In genomic region chr1:99936071-99936470, GRCh38 we compare ENCODE assay signal across 35 cellular contexts. TPM values are rescaled to one million over a fixed set of nuclear protein-coding genes. Genes with fewer than 3 reads are reported as not detected.
DNase-seq lines count a peak whose midpoint lies in the region; ATAC-seq, FAIRE-seq and TF ChIP-seq lines count a peak whose summit lies in the region.
"Had no signal": no experiment of that assay in that cellular context is flagged by ENCODE, and none has a peak within 500 bp of the region (broad histone marks: within the 10 kb centered on the region; RNA-seq: fewer than 3 reads in every experiment).

No MANE protein-coding gene starts in this region.

- H2AK5ac ChIP-seq in H1 (ENCODE audit: low read depth, low read length) (no peak overlapping the region), neuronal stem cell (ENCODE audit: low read depth, low read length) (no peak overlapping the region), trophoblast cell (ENCODE audit: low read length) (no peak overlapping the region)

- H4K20me1 ChIP-seq in H1 (replicated peaks in 1 of 2; ENCODE audit: control insufficient read depth in 1 of 2, insufficient read depth in 2 of 2, low read length in 2 of 2): no peaks in the 10 kb centered on the region
- H4K20me1 ChIP-seq: BLaER1; BLaER1 treated with 17β-estradiol and CSF1 and Interleukin-3, amounts not matched to agents 10 nM and 100 nM had no signal

- no peak overlapping the region for H3K4me3 ChIP-seq in bronchial epithelial cell (ENCODE audit: low read depth, low read length)
- no peak overlapping the region for H3K4me3 ChIP-seq in H1 (ENCODE audit: extremely low read depth in 1 of 4, insufficient read depth in 2 of 4, low read depth in 3 of 4, low read length in 4 of 4)
- H3K4me3 ChIP-seq in neuronal stem cell (ENCODE audit: low read length in 2 of 2): no peak overlapping the region
- H3K4me3 ChIP-seq in trophoblast cell (ENCODE audit: low read depth, low read length): no peak overlapping the region
- H3K4me3 ChIP-seq: A549; BLaER1; BLaER1 treated with 17β-estradiol and CSF1 and Interleukin-3, amounts not matched to agents 10 nM and 100 nM had no signal

- no peaks in the 10 kb centered on the region for H3K79me1 ChIP-seq in H1 (ENCODE audit: low read depth, low read length)
- no peaks in the 10 kb centered on the region for H3K79me1 ChIP-seq in neuronal stem cell (ENCODE audit: low read depth, low read length)
- H3K79me1 ChIP-seq in trophoblast cell (ENCODE audit: low read length): no peaks in the 10 kb centered on the region

- POLR2A ChIA-PET in H1 (lab: Charles Lee; ENCODE audit: partially characterized antibody): no interaction called here

- TF ChIP-seq CTCF in bronchial epithelial cell (IDR thresholded peaks at IDR 0.05; ENCODE audit: insufficient read depth, low read length, severe bottlenecking): no peak
- TF ChIP-seq CTCF in H1 (IDR thresholded peaks at IDR 0.05; ENCODE audit: control extremely low read depth in 1 of 3, insufficient read depth in 1 of 3, low read depth in 1 of 3, low read length in 3 of 3): no peak

- peak overlapping the region; percentile 76; the same call in 1 of the 2 replicates for H2AFZ ChIP-seq in H1 (ENCODE audit: low read length)
- no peak overlapping the region for H2AFZ ChIP-seq in neuronal stem cell (ENCODE audit: low read length)
- H2AFZ ChIP-seq in trophoblast cell (ENCODE audit: insufficient read depth, low read length, poor library complexity): no peak overlapping the region

- FAIRE-seq in bronchial epithelial cell (lab: Jason Lieb, UNC): peak; percentile 18
- FAIRE-seq in H1 (lab: Jason Lieb, UNC): no peak
- no peak for FAIRE-seq in GM12891 (lab: Jason Lieb, UNC)
- FAIRE-seq: A204.1, A549, D721Med had no signal

- CTCF ChIA-PET in H1 (lab: Charles Lee; ENCODE audit: partially characterized antibody): no interaction called here

- H3K4me1 ChIP-seq in H1 (replicated peaks in 1 of 4; ENCODE audit: control insufficient read depth in 3 of 4, insufficient read depth in 4 of 4, low read length in 3 of 4) (no peaks in the 10 kb centered on the region), neuronal stem cell (ENCODE audit: control insufficient read depth in 2 of 2, insufficient read depth in 1 of 2, low read depth in 1 of 2, low read length in 2 of 2) (no peaks in the 10 kb centered on the region), trophoblast cell (ENCODE audit: control insufficient read depth in 1 of 2, insufficient read depth in 2 of 2, low read length in 2 of 2) (no peaks in the 10 kb centered on the region)
- H3K4me1 ChIP-seq: A549; BE2C; BLaER1; BLaER1 treated with 17β-estradiol and CSF1 and Interleukin-3, amounts not matched to agents 10 nM and 100 nM; Caco-2 had no signal

- H3K79me2 ChIP-seq in H1 (ENCODE audit: control insufficient read depth in 1 of 2, insufficient read depth in 2 of 2, low read length in 2 of 2) (no peaks in the 10 kb centered on the region), trophoblast cell (ENCODE audit: control insufficient read depth, insufficient read depth, low read length, poor library complexity) (no peaks in the 10 kb centered on the region)

- H4K5ac ChIP-seq in H1 (ENCODE audit: insufficient read length, low read depth, low read length): no peak overlapping the region

- H3K23me2 ChIP-seq in H1 (ENCODE audit: low read depth, low read length): no peaks in the 10 kb centered on the region

- 96% methylated on average over 3 of the region's 3 CpGs; no CpG with 5 or more reads in 1 of the 2 experiments for WGBS in H1 (ENCODE audit: extremely low coverage in 1 of 2, insufficient coverage in 1 of 2, insufficient read length in 1 of 2, insufficient replicate concordance in 2 of 2, low coverage in 1 of 2, low lambda C conversion rate in 2 of 2, missing lambda C conversion rate in 1 of 2), 2 experiments
- WGBS in neuronal stem cell (ENCODE audit: extremely low coverage in 2 of 2, insufficient read length in 2 of 2, insufficient replicate concordance in 1 of 2), 2 donors: no CpG with 5 or more reads among the region's 3 CpGs
- no CpG with 5 or more reads among the region's 3 CpGs for WGBS in trophoblast cell (ENCODE audit: extremely low coverage, insufficient coverage, insufficient read length)

- H3K36me3 ChIP-seq in bronchial epithelial cell (ENCODE audit: control insufficient read depth, insufficient read depth, low read length) (no peaks in the 10 kb centered on the region), H1 (ENCODE audit: control insufficient read depth in 2 of 4, insufficient read depth in 4 of 4, low read length in 3 of 4) (no peaks in the 10 kb centered on the region), neuronal stem cell (replicated peaks in 1 of 2; ENCODE audit: control insufficient read depth in 2 of 2, insufficient read depth in 2 of 2, low read length in 2 of 2) (no peaks in the 10 kb centered on the region), trophoblast cell (ENCODE audit: control insufficient read depth in 1 of 2, insufficient read depth in 2 of 2, low read length in 2 of 2) (no peaks in the 10 kb centered on the region)
- H3K36me3 ChIP-seq: BE2C; BLaER1; BLaER1 treated with 17β-estradiol and CSF1 and Interleukin-3, amounts not matched to agents 10 nM and 100 nM had no signal

- H4K91ac ChIP-seq in H1 (replicated peaks; ENCODE audit: insufficient read length, low read length): no peak overlapping the region
- no peak overlapping the region for H4K91ac ChIP-seq in neuronal stem cell (ENCODE audit: low read depth, low read length, poor library complexity)
- H4K91ac ChIP-seq in trophoblast cell (ENCODE audit: low read depth, low read length): no peak overlapping the region

- H2BK20ac ChIP-seq in H1 (ENCODE audit: low read length): no peak overlapping the region

- no peak overlapping the region for H3K4ac ChIP-seq in H1 (replicated peaks; ENCODE audit: insufficient read length, low read depth, low read length)
- H3K4ac ChIP-seq in neuronal stem cell (ENCODE audit: low read length): no peak overlapping the region
- H3K4ac ChIP-seq in trophoblast cell (ENCODE audit: low read depth, low read length): no peak overlapping the region

- H3K4me2 ChIP-seq in H1 (ENCODE audit: insufficient read depth in 1 of 2, low read depth in 2 of 2, low read length in 2 of 2): no peak overlapping the region
- no peak overlapping the region for H3K4me2 ChIP-seq in neuronal stem cell (ENCODE audit: insufficient read depth, low read length, poor library complexity, severe bottlenecking)
- no peak overlapping the region for H3K4me2 ChIP-seq in trophoblast cell (ENCODE audit: low read length)
- H3K4me2 ChIP-seq: A549; BLaER1; BLaER1 treated with 17β-estradiol and CSF1 and Interleukin-3, amounts not matched to agents 10 nM and 100 nM had no signal

- H3K14ac ChIP-seq in H1 (ENCODE audit: insufficient read length) (no peak overlapping the region), neuronal stem cell (ENCODE audit: low read length) (no peak overlapping the region), trophoblast cell (ENCODE audit: low read length) (no peak overlapping the region)

- no peak for TF ChIP-seq EP300 in H1 (IDR thresholded peaks at IDR 0.05; ENCODE audit: borderline replicate concordance in 1 of 2, low read depth in 2 of 2, low read length in 2 of 2)

- no peak overlapping the region for H2BK15ac ChIP-seq in H1 (ENCODE audit: low read length)
- no peak overlapping the region for H2BK15ac ChIP-seq in neuronal stem cell (ENCODE audit: low read length)

- H3K18ac ChIP-seq in H1 (ENCODE audit: extremely low read depth, low read length): no peak overlapping the region
- H3K18ac ChIP-seq in neuronal stem cell (ENCODE audit: low read length): peak overlapping the region; percentile 62
- H3K18ac ChIP-seq in trophoblast cell (ENCODE audit: low read length): no peak overlapping the region

- H4K12ac ChIP-seq in trophoblast cell (ENCODE audit: low read depth, low read length): no peak overlapping the region

- H4K8ac ChIP-seq in H1 (ENCODE audit: extremely low read depth, insufficient read depth, low read length) (no peak overlapping the region), neuronal stem cell (ENCODE audit: low read depth, low read length) (no peak overlapping the region), trophoblast cell (ENCODE audit: low read depth, low read length) (no peak overlapping the region)

- TF ChIP-seq POLR2A in H1 (IDR thresholded peaks at IDR 0.05; ENCODE audit: control extremely low read depth in 1 of 2, low read depth in 2 of 2, low read length in 2 of 2) (no peak), GM12891 (IDR thresholded peaks at IDR 0.05; ENCODE audit: low read depth, low read length) (no peak)

- H3K9ac ChIP-seq in H1 (replicated peaks in 1 of 4; ENCODE audit: extremely low read depth in 1 of 4, low read depth in 3 of 4, low read length in 3 of 4) (no peak overlapping the region), neuronal stem cell (ENCODE audit: low read depth, low read length, poor library complexity) (peak overlapping the region; percentile 38), trophoblast cell (ENCODE audit: low read length) (no peak overlapping the region)
- H3K9ac ChIP-seq: BLaER1; BLaER1 treated with 17β-estradiol and CSF1 and Interleukin-3, amounts not matched to agents 10 nM and 100 nM had no signal

- no peak for DNase-seq in bronchial epithelial cell (ENCODE audit: low read depth)
- no peak for DNase-seq in H1 (ENCODE audit: low read depth in 1 of 2, low spot score in 2 of 2)
- DNase-seq in neuronal stem cell (ENCODE audit: low spot score): no peak
- peak; percentile 67 to 72 for DNase-seq in trophoblast cell
- no peak for DNase-seq in GM12891 (ENCODE audit: insufficient read length, low spot score)
- DNase-seq in effector CD4-positive, alpha-beta T cell: no peak
- no peak for DNase-seq in HK-2 (ENCODE audit: unreplicated experiment)
- DNase-seq: 8988T; ACHN; AML-193; BE2C; C1 segment of cervical spinal cord; Caco-2; Calu3; CD4-positive, alpha-beta memory T cell; CD4-positive, alpha-beta T cell; CD4-positive, CD25-positive, alpha-beta regulatory T cell; CD8-positive, alpha-beta memory T cell; CD8-positive, alpha-beta T cell; COR-L47; DMS 273 treated with DMSO at 0.1 percent for 48 hours; DMS153; DMS53; DMS79; DMS79 treated with DMSO at 0.1 percent for 48 hours; DND-41; EL had no signal

- H2BK120ac ChIP-seq in H1 (replicated peaks; ENCODE audit: low read depth, low read length): no peak overlapping the region
- no peak overlapping the region for H2BK120ac ChIP-seq in neuronal stem cell (ENCODE audit: low read depth, low read length)
- no peak overlapping the region for H2BK120ac ChIP-seq in trophoblast cell (ENCODE audit: insufficient read depth, low read length, poor library complexity)

- ATAC-seq in GM18907 (IDR thresholded peaks at IDR 0.05; ENCODE audit: unreplicated experiment): no peak
- ATAC-seq: A549; CD8-positive, alpha-beta T cell had no signal

- H2BK5ac ChIP-seq in H1 (ENCODE audit: low read depth, low read length) (no peak overlapping the region), neuronal stem cell (ENCODE audit: low read length) (no peak overlapping the region), trophoblast cell (ENCODE audit: low read depth, low read length, poor library complexity) (no peak overlapping the region)

- H3K23ac ChIP-seq in H1 (ENCODE audit: insufficient read length) (no peak overlapping the region), neuronal stem cell (ENCODE audit: low read depth, low read length, poor library complexity) (no peak overlapping the region), trophoblast cell (ENCODE audit: low read length) (no peak overlapping the region)

- H3K27ac ChIP-seq in H1 (ENCODE audit: low read depth, low read length) (no peak overlapping the region), neuronal stem cell (replicated peaks; ENCODE audit: low read length) (no peak overlapping the region), trophoblast cell (ENCODE audit: low read depth, low read length) (no peak overlapping the region)
- H3K27ac ChIP-seq: 22Rv1; A549; BLaER1; BLaER1 treated with 17β-estradiol and CSF1 and Interleukin-3, amounts not matched to agents 10 nM and 100 nM; C4-2B had no signal

- no peak for TF ChIP-seq RAD21 in H1 (IDR thresholded peaks at IDR 0.05 in 1 of 2, conservative IDR thresholded peaks at IDR 0.05 in 1 of 2; ENCODE audit: low read depth in 2 of 2, low read length in 2 of 2)

- H3K9me3 ChIP-seq in H1 (ENCODE audit: insufficient read depth in 2 of 2, low read depth in 1 of 2, low read length in 1 of 2) (no peaks in the 10 kb centered on the region), neuronal stem cell (replicated peaks in 1 of 2; ENCODE audit: control insufficient read depth in 2 of 2, insufficient read depth in 1 of 2, low read depth in 1 of 2, low read length in 2 of 2) (no peaks in the 10 kb centered on the region), trophoblast cell (ENCODE audit: insufficient read depth, low read depth, low read length) (no peaks in the 10 kb centered on the region)
- H3K9me3 ChIP-seq: A549, BE2C, Caco-2 had no signal

- H2BK12ac ChIP-seq in H1 (ENCODE audit: low read depth, low read length): no peak overlapping the region
- H2BK12ac ChIP-seq in neuronal stem cell (ENCODE audit: low read length): no peak overlapping the region
- H2BK12ac ChIP-seq in trophoblast cell (ENCODE audit: low read length): no peak overlapping the region

- H3K27me3 ChIP-seq in bronchial epithelial cell (ENCODE audit: control insufficient read depth, insufficient read depth, low read length) (no peaks in the 10 kb centered on the region), H1 (replicated peaks in 1 of 4; ENCODE audit: control insufficient read depth in 3 of 4, extremely low read depth in 1 of 4, insufficient read depth in 3 of 4, low read length in 3 of 4) (no peaks in the 10 kb centered on the region), neuronal stem cell (ENCODE audit: control insufficient read depth in 3 of 3, insufficient read depth in 3 of 3, low read depth in 1 of 3, low read length in 3 of 3) (no peaks in the 10 kb centered on the region), trophoblast cell (ENCODE audit: insufficient read depth, low read length) (no peaks in the 10 kb centered on the region)
- H3K27me3 ChIP-seq: BE2C; BLaER1; BLaER1 treated with 17β-estradiol and CSF1 and Interleukin-3, amounts not matched to agents 10 nM and 100 nM had no signal

- H3K56ac ChIP-seq in H1 (replicated peaks; ENCODE audit: insufficient read length, low read depth, low read length): no peak overlapping the region

RNA-seq across cellular contexts. Expression of gene SLC35A3, which starts 33.7 kb away (rescaled TPM):
- 25.3 and 27.3 TPM in 2 replicates for total RNA-seq in bronchial epithelial cell
- 12.5 and 13.8 TPM in 2 replicates for total RNA-seq in H1 (2021; fragmentation: NEBNext Ultra II Directional; extraction: Animal tissue kit (Norgen Biotek cat#: 25700))
- 2.6 and 3.0 TPM in 2 replicates for polyA plus RNA-seq in H1 (2011; rRNA removed)
- 5.3 TPM for polyA plus RNA-seq in H1 (2011; cell fraction: cytosol; rRNA removed)
- polyA plus RNA-seq in H1 (2011; cell fraction: nucleus; rRNA removed): 4.5 TPM
- polyA plus RNA-seq in H1 (2012, experiment 1 of 2): 2.7 to 6.3 TPM (median 2.9 TPM) in 4 replicates
- 1.1 TPM for polyA plus RNA-seq in H1 (2012, experiment 2 of 2)
- 10.9 TPM for polyA plus RNA-seq in H1 (2013, experiment 1 of 2)
- polyA plus RNA-seq in H1 (2013, experiment 2 of 2): 11.7 TPM
- polyA minus RNA-seq in H1 (2011; rRNA and poly(A)+ RNA removed): 4.6 and 10.4 TPM in 2 replicates
- polyA minus RNA-seq in H1 (2011; cell fraction: cytosol; rRNA and poly(A)+ RNA removed): 5.2 TPM
- polyA minus RNA-seq in H1 (2011; cell fraction: nucleus; rRNA and poly(A)+ RNA removed): 19.6 TPM
- 9.1 TPM for polyA plus RNA-seq in neuronal stem cell (2013, experiment 1 of 2)
- 9.3 TPM for polyA plus RNA-seq in neuronal stem cell (2013, experiment 2 of 2)
- 11.7 and 12.5 TPM in 2 replicates for polyA plus RNA-seq in trophoblast cell (2013)
- polyA plus RNA-seq in GM12891 (2012; ENCODE audit: low read depth, missing spikeins): 6.6 TPM

Comparison
In these comparisons a context has a peak if more than half of its experiments do, and no peak if none do; other contexts are left out.
1. DNase-seq: peak in trophoblast cell (2 of 2); none in bronchial epithelial cell (single experiment), H1 (0 of 2), neuronal stem cell (single experiment), GM12891 (single experiment), effector CD4-positive, alpha-beta T cell (single experiment) and HK-2 (single experiment).